ENCODE assay signal across 20 cellular contexts in genomic region chr20:3075315-3075714, GRCh38. TPM values are rescaled to one million over a fixed set of nuclear protein-coding genes. Genes with fewer than 3 reads are reported as not detected.
"Had no signal": no experiment of that assay in that cellular context is flagged by ENCODE, and none has a peak within 500 bp of the region (broad histone marks: within the 10 kb centered on the region; RNA-seq: fewer than 3 reads in every experiment).

No MANE protein-coding gene starts in this region.

RNA-seq across cellular contexts. Expression of gene OXT, which starts 3.9 kb away (rescaled TPM):
- total RNA-seq: activated naive CD4-positive, alpha-beta T cell treated with anti-CD3 and anti-CD28 coated beads for 36 hours; activated naive CD4-positive, alpha-beta T cell treated with anti-CD3 and anti-CD28 coated beads, Interleukin-2, amount 50 U/mL, for 72 hours; activated T-helper 1 cell treated with anti-CD3 and anti-CD28 coated beads, Interleukin-12 subunit alpha, Interleukin-12 subunit beta, Interleukin-2, Interleukin-4 antibody, amounts not matched to agents 30 ng/mL and 10 ng/mL and 1 ng/mL, durations not matched to agents 14 hours and 24 hours and 36 hours; activated T-helper 17 cell treated with anti-CD3 and anti-CD28 coated beads, Interleukin-2, amount 50 U/mL, for 72 hours; activated T-helper 2 cell treated with anti-CD3 and anti-CD28 coated beads, Interferon-gamma antibody, Interleukin-2, Interleukin-4, amounts not matched to agents 10 μg/mL and 5 μg/mL and 100 μg/mL, durations not matched to agents 14 hours and 24 hours and 36 hours; aorta; ascending aorta; astrocyte; body of pancreas; bronchial epithelial cell; cardiac muscle cell; cardiac septum; cerebellum; chondrocyte had no signal
- polyA plus RNA-seq: cardiac muscle cell had no signal

RNA-seq across cellular contexts. Expression of gene AVP, which starts 9.2 kb away (rescaled TPM):
- total RNA-seq: activated naive CD4-positive, alpha-beta T cell treated with anti-CD3 and anti-CD28 coated beads for 36 hours; activated naive CD8-positive, alpha-beta T cell treated with anti-CD3 and anti-CD28 coated beads for 36 hours; activated naive CD8-positive, alpha-beta T cell treated with anti-CD3 and anti-CD28 coated beads, Interleukin-2, amount 10 ng/mL, durations not matched to agents 7 days and 5 days; activated T-cell treated with anti-CD3 and anti-CD28 coated beads, Interleukin-2, amount 50 U/mL, for 4 hours; activated T-cell treated with anti-CD3 and anti-CD28 coated beads, Interleukin-2, amount 50 U/mL, for 72 hours; activated T-helper 1 cell treated with anti-CD3 and anti-CD28 coated beads, Interleukin-12 subunit alpha, Interleukin-12 subunit beta, Interleukin-2, Interleukin-4 antibody, amounts not matched to agents 30 ng/mL and 10 ng/mL and 1 ng/mL, durations not matched to agents 14 hours and 24 hours and 36 hours; activated T-helper 17 cell treated with anti-CD3 and anti-CD28 coated beads, Interleukin-2, amount 50 U/mL, for 72 hours; activated T-helper 2 cell treated with anti-CD3 and anti-CD28 coated beads, Interferon-gamma antibody, Interleukin-2, Interleukin-4, amounts not matched to agents 10 μg/mL and 5 μg/mL and 100 μg/mL, durations not matched to agents 14 hours and 24 hours and 36 hours; aorta; ascending aorta; astrocyte; body of pancreas; breast epithelium; bronchial epithelial cell; cardiac muscle cell; cardiac septum; cerebellum; chondrocyte had no signal
- polyA plus RNA-seq: aorta, cardiac muscle cell had no signal

RNA-seq across cellular contexts. Expression of gene GNRH2, which starts 31.9 kb away (rescaled TPM):
- total RNA-seq: activated naive CD4-positive, alpha-beta T cell treated with anti-CD3 and anti-CD28 coated beads for 36 hours; ascending aorta; body of pancreas; breast epithelium; cardiac septum; cerebellum; chondrocyte had no signal
- polyA plus RNA-seq: adipose tissue, cardiac muscle cell had no signal
